In genomic region chr3:50259432-50260026, GRCh38 we compare ENCODE assay signal across 8 cellular contexts. TPM values are rescaled to one million over a fixed set of nuclear protein-coding genes. Genes with fewer than 3 reads are reported as not detected.
DNase-seq lines count a peak whose midpoint lies in the region; ATAC-seq, FAIRE-seq and TF ChIP-seq lines count a peak whose summit lies in the region.

No MANE protein-coding gene starts in this region.

- H3K79me2 ChIP-seq in GM12878 (ENCODE audit: control insufficient read depth, insufficient read depth, low read length), result no peaks in the 10 kb centered on the region

- no peak; the same call in 1 of the 2 replicates for TF ChIP-seq POLR2A in GM12878 (IDR thresholded peaks at IDR 0.05; ENCODE audit: low read depth, low read length)

- WGBS in GM12878 (ENCODE audit: insufficient coverage, insufficient replicate concordance, low lambda C conversion rate, missing lambda C conversion rate), result 57% methylated on average over 18 of the region's 18 CpGs

- H3K36me3 Mint-ChIP-seq in natural killer cell treated with Interleukin-12 subunit alpha and Interleukin-12 subunit beta and Interleukin-15 and Interleukin-18, amount 100 ng/mL, for 72 hours, result peaks cover 6% of the 10 kb centered on the region

- peak overlapping the region; percentile 52 for H3K4me2 ChIP-seq in GM12878 (ENCODE audit: control insufficient read depth, insufficient read depth)

- in situ Hi-C loops in GM12878 (cut with MboI), result no loop called here

- BruUV-seq in GM12878 (replicated peaks; lab: Mats Ljungman, UMichigan), result no TSS peak

- TF ChIP-seq CTCF in GM12878 (IDR thresholded peaks at IDR 0.05 in 2 of 3, conservative IDR thresholded peaks at IDR 0.05 in 1 of 3; ENCODE audit: control insufficient read depth in 2 of 3, extremely low read depth in 1 of 3, insufficient read depth in 1 of 3, low read depth in 3 of 3, low read length in 3 of 3) (no peak), GM10248 (IDR thresholded peaks at IDR 0.05; ENCODE audit: control extremely low read depth, extremely low read depth, low read depth, missing control alignments) (no peak)

- intact Hi-C loops in GM12878 (cut with micrococcal nuclease; ENCODE audit: unreplicated experiment), result no loop called here

- no peak for TF ChIP-seq RAD21 in GM12878 (IDR thresholded peaks at IDR 0.05; ENCODE audit: insufficient read depth, low read depth, low read length)

- H3K4me1 ChIP-seq in GM12878 (ENCODE audit: control insufficient read depth, insufficient read depth, low read length), result peaks cover 14% of the 10 kb centered on the region

- DNase-seq in GM19239 (ENCODE audit: insufficient read length, low spot score), result no peak
- DNase-seq in GM12878 (ENCODE audit: low read depth, low spot score), result no peak
- DNase-seq in natural killer cell treated with Interleukin-12 subunit alpha and Interleukin-12 subunit beta and Interleukin-15 and Interleukin-18, amount 100 ng/mL, for 72 hours (ENCODE audit: low spot score), result no peak
- no peak for DNase-seq in GM10248 (ENCODE audit: extremely low spot score)
- no peak for DNase-seq in stimulated activated CD8-positive, alpha-beta memory T cell treated with anti-CD3 and anti-CD28 coated beads, Interleukin-4, amount 100 ng/mL, for 48 hours
- DNase-seq in epidermal melanocyte (ENCODE audit: insufficient read length, low spot score), result no peak
- no peak for DNase-seq in COR-L47 (lab: John Stamatoyannopoulos, UW)

- peak; percentile 4 for FAIRE-seq in GM19239 (lab: Jason Lieb, UNC)
- no peak for FAIRE-seq in GM12878 (lab: Jason Lieb, UNC)

- TF ChIP-seq EP300 in GM12878 (IDR thresholded peaks at IDR 0.05; ENCODE audit: borderline replicate concordance in 1 of 2, control insufficient read depth in 1 of 2, low read depth in 2 of 2, low read length in 2 of 2), result no peak

- RAD21 ChIA-PET in GM12878 (lab: Charles Lee; ENCODE audit: unreplicated experiment), result interaction anchor here (0.7 to 2.2 kb wide), 8 partner anchors 12 to 65 kb away, joined by 3 to 18 read pairs (median 6); no protein-coding TSS in a partner anchor

- SMC1A ChIA-PET in GM12878 (lab: Charles Lee; ENCODE audit: uncharacterized antibody, unreplicated experiment), result interaction anchor here (1.1 to 2.9 kb wide), 3 partner anchors 13 to 15 kb away, joined by 3 to 10 read pairs (median 5); no protein-coding TSS in a partner anchor

- no peaks in the 10 kb centered on the region for H4K20me1 ChIP-seq in GM12878 (ENCODE audit: control insufficient read depth, insufficient read depth)

- CTCF ChIA-PET in GM12878 (lab: Yijun Ruan, JAX) (interaction anchor here (1.0 to 7.9 kb wide), 9 partner anchors 8 to 65 kb away, joined by 3 to 44 read pairs (median 7); partner anchors contain the start of genes GNAI2, HYAL3, NAA80 and SEMA3B), GM10248 (lab: Yijun Ruan, JAX) (interaction anchor here (0.7 to 9.4 kb wide), 24 partner anchors 8 to 140 kb away, joined by 3 to 152 read pairs (median 4); partner anchors contain the start of genes GNAI2, GNAT1 and SEMA3B)

- H3K9me3 Mint-ChIP-seq in natural killer cell treated with Interleukin-12 subunit alpha and Interleukin-12 subunit beta and Interleukin-15 and Interleukin-18, amount 100 ng/mL, for 72 hours, result no peaks in the 10 kb centered on the region

- no peak overlapping the region; the same call in 1 of the 2 replicates for H3K9ac ChIP-seq in GM12878 (ENCODE audit: control insufficient read depth, insufficient read depth, low read length)

- ATAC-seq in HG03039 (IDR thresholded peaks at IDR 0.05; ENCODE audit: unreplicated experiment), result peak; percentile 4
- peak; percentile 36 for ATAC-seq in GM12878
- peak; percentile 0 to 2 for ATAC-seq in natural killer cell treated with Interleukin-12 subunit alpha and Interleukin-12 subunit beta and Interleukin-15 and Interleukin-18, amount 100 ng/mL, for 72 hours

- H3K4me3 ChIP-seq in GM12878, result no peak overlapping the region; the same call in 1 of the 2 replicates

- H3K36me3 ChIP-seq in GM12878 (ENCODE audit: control insufficient read depth in 2 of 2, insufficient read depth in 2 of 2, low read length in 1 of 2), result peaks cover 15 to 28% of the 10 kb centered on the region in 2 experiments; a peak in 3 of 4 replicates

- POLR2A ChIA-PET in GM12878 (lab: Charles Lee), result interaction anchor here (0.6 to 1.9 kb wide), 7 partner anchors 11 to 505 kb away, joined by 3 to 7 read pairs (median 4); partner anchors contain the start of genes GNAI2 and LSMEM2
- POLR2A ChIA-PET in GM10248 (lab: Yijun Ruan, JAX), result interaction anchor here (1.5 kb wide), 1 partner anchor 8 kb away, joined by 3 read pairs; no protein-coding TSS in a partner anchor

- H2AFZ ChIP-seq in GM12878 (ENCODE audit: control insufficient read depth, low read depth, low read length), result no peak overlapping the region

- no peaks in the 10 kb centered on the region for H3K27me3 Mint-ChIP-seq in natural killer cell treated with Interleukin-12 subunit alpha and Interleukin-12 subunit beta and Interleukin-15 and Interleukin-18, amount 100 ng/mL, for 72 hours

- H3K27me3 ChIP-seq in GM12878 (replicated peaks in 1 of 2; ENCODE audit: control insufficient read depth in 2 of 2, insufficient read depth in 2 of 2, low read length in 1 of 2), result no peaks in the 10 kb centered on the region

- peaks cover 13% of the 10 kb centered on the region; the same call in 1 of the 3 replicates for H3K9me3 ChIP-seq in GM12878 (replicated peaks; ENCODE audit: control insufficient read depth, insufficient read depth, low read length)

- H3K4me1 Mint-ChIP-seq in natural killer cell treated with Interleukin-12 subunit alpha and Interleukin-12 subunit beta and Interleukin-15 and Interleukin-18, amount 100 ng/mL, for 72 hours (ENCODE audit: low read depth in 2 of 2), result peaks cover 4 to 12% of the 10 kb centered on the region in 2 donors

- H3K4me3 Mint-ChIP-seq in natural killer cell treated with Interleukin-12 subunit alpha and Interleukin-12 subunit beta and Interleukin-15 and Interleukin-18, amount 100 ng/mL, for 72 hours, result peak overlapping the region; percentile 58

- no peak overlapping the region for H3K27ac ChIP-seq in GM12878 (ENCODE audit: control insufficient read depth, insufficient read depth)

- H3K27ac Mint-ChIP-seq in natural killer cell treated with Interleukin-12 subunit alpha and Interleukin-12 subunit beta and Interleukin-15 and Interleukin-18, amount 100 ng/mL, for 72 hours, result peak overlapping the region; percentile 62 to 64

RNA-seq across cellular contexts. Expression of gene SEMA3B, which starts 9.4 kb away (rescaled TPM):
- 2.1 and 5.2 TPM in 2 replicates for total RNA-seq in GM12878 (2013; cell fraction: nucleolus; rRNA removed)
- total RNA-seq in GM12878 (2014; rRNA removed) (0.11 and 0.16 TPM in 2 replicates), GM12878 (2014; rRNA removed; fragmentation: Illumina TruSeq; extraction: Trizol) (0.05 and 0.09 TPM in 2 replicates), GM12878 (2021) (0.59 and 0.74 TPM in 2 replicates)
- polyA plus RNA-seq in GM12878 (2011; ENCODE audit: low read depth), result not detected
- polyA plus RNA-seq in GM12878 (2011; rRNA removed) (0.33 and 0.48 TPM in 2 replicates), GM12878 (2014; fragmentation: Illumina TruSeq; extraction: Trizol) (0.06 TPM in 1 of 2 replicates, not detected in the other), GM12878 (2014; fragmentation: Nextera tagmentation; extraction: Ambion mirVana) (not detected), GM12878 (2014; rRNA removed) (0.37 and 0.47 TPM in 2 replicates), GM12878 (2016; fragmentation: Nextera tagmentation; extraction: Ambion mirVana) (under 1 TPM; 0.09 to 0.16 TPM)
- 0.39 and 0.74 TPM in 2 replicates for polyA plus RNA-seq in GM12878 (2011; cell fraction: cytosol; rRNA removed)
- polyA plus RNA-seq in GM12878 (2011; cell fraction: nucleus; rRNA removed), result 6.9 and 9.0 TPM in 2 replicates
- 0.90 and 1.2 TPM in 2 replicates for polyA plus RNA-seq in GM12878 (2012)
- polyA minus RNA-seq in GM12878 (2011; rRNA and poly(A)+ RNA removed), result 0.29 and 0.41 TPM in 2 replicates
- 4.5 and 7.3 TPM in 2 replicates for polyA minus RNA-seq in GM12878 (2011; cell fraction: cytosol; rRNA and poly(A)+ RNA removed)
- 2.7 and 3.3 TPM in 2 replicates for polyA minus RNA-seq in GM12878 (2011; cell fraction: nucleus; rRNA and poly(A)+ RNA removed)
- total RNA-seq in natural killer cell treated with Interleukin-12 subunit alpha and Interleukin-12 subunit beta and Interleukin-15 and Interleukin-18, amount 100 ng/mL, for 72 hours, result 1 to 10 TPM in 1 of 2 donors, under 1 TPM in 1; 0.89 to 1.2 TPM

RNA-seq across cellular contexts. Expression of gene LSMEM2, which starts 19.4 kb away (rescaled TPM):
- total RNA-seq in GM12878 (2013; cell fraction: nucleolus; rRNA removed), result not detected in 2 replicates
- not detected in 2 replicates for total RNA-seq in GM12878 (2014; rRNA removed)
- not detected in 2 replicates for total RNA-seq in GM12878 (2014; rRNA removed; fragmentation: Illumina TruSeq; extraction: Trizol)
- total RNA-seq in GM12878 (2021), result not detected in 2 replicates
- polyA plus RNA-seq in GM12878 (2011; ENCODE audit: low read depth), result not detected
- not detected in 2 replicates for polyA plus RNA-seq in GM12878 (2011; rRNA removed)
- not detected in 2 replicates for polyA plus RNA-seq in GM12878 (2011; cell fraction: cytosol; rRNA removed)
- not detected in 2 replicates for polyA plus RNA-seq in GM12878 (2011; cell fraction: nucleus; rRNA removed)
- 0.12 TPM in 1 of 2 replicates, not detected in the other for polyA plus RNA-seq in GM12878 (2012)
- polyA plus RNA-seq in GM12878 (2014; fragmentation: Illumina TruSeq; extraction: Trizol), result not detected in 2 replicates
- not detected for polyA plus RNA-seq in GM12878 (2014; fragmentation: Nextera tagmentation; extraction: Ambion mirVana)
- polyA plus RNA-seq in GM12878 (2014; rRNA removed), result not detected in 2 replicates
- under 1 TPM in 1 of 2 experiments, not detected in 1; 0.17 TPM for polyA plus RNA-seq in GM12878 (2016; fragmentation: Nextera tagmentation; extraction: Ambion mirVana)
- polyA minus RNA-seq in GM12878 (2011; rRNA and poly(A)+ RNA removed), result not detected in 2 replicates
- not detected in 2 replicates for polyA minus RNA-seq in GM12878 (2011; cell fraction: cytosol; rRNA and poly(A)+ RNA removed)
- not detected in 2 replicates for polyA minus RNA-seq in GM12878 (2011; cell fraction: nucleus; rRNA and poly(A)+ RNA removed)
- not detected for total RNA-seq in natural killer cell treated with Interleukin-12 subunit alpha and Interleukin-12 subunit beta and Interleukin-15 and Interleukin-18, amount 100 ng/mL, for 72 hours

RNA-seq across cellular contexts. Expression of gene GNAI2, which starts 23.5 kb away (rescaled TPM):
- total RNA-seq in GM12878 (2013; cell fraction: nucleolus; rRNA removed), result 76.7 and 81.1 TPM in 2 replicates
- 222 and 225 TPM in 2 replicates for total RNA-seq in GM12878 (2014; rRNA removed)
- 108 and 120 TPM in 2 replicates for total RNA-seq in GM12878 (2014; rRNA removed; fragmentation: Illumina TruSeq; extraction: Trizol)
- total RNA-seq in GM12878 (2021), result 271 and 276 TPM in 2 replicates
- polyA plus RNA-seq in GM12878 (2011; ENCODE audit: low read depth), result 114 TPM
- polyA plus RNA-seq in GM12878 (2011; rRNA removed), result 160 and 346 TPM in 2 replicates
- 449 and 513 TPM in 2 replicates for polyA plus RNA-seq in GM12878 (2011; cell fraction: cytosol; rRNA removed)
- 325 and 326 TPM in 2 replicates for polyA plus RNA-seq in GM12878 (2011; cell fraction: nucleus; rRNA removed)
- polyA plus RNA-seq in GM12878 (2012), result 201 and 206 TPM in 2 replicates
- 163 and 192 TPM in 2 replicates for polyA plus RNA-seq in GM12878 (2014; fragmentation: Illumina TruSeq; extraction: Trizol)
- polyA plus RNA-seq in GM12878 (2014; fragmentation: Nextera tagmentation; extraction: Ambion mirVana), result 10 to 100 TPM in 1 of 2 experiments, 1 to 10 TPM in 1; 5.0 to 15.3 TPM
- polyA plus RNA-seq in GM12878 (2014; rRNA removed), result 257 and 287 TPM in 2 replicates
- polyA plus RNA-seq in GM12878 (2016; fragmentation: Nextera tagmentation; extraction: Ambion mirVana), result 100 to 1,000 TPM; 250 to 275 TPM
- 423 and 505 TPM in 2 replicates for polyA minus RNA-seq in GM12878 (2011; rRNA and poly(A)+ RNA removed)
- 100.0 and 111 TPM in 2 replicates for polyA minus RNA-seq in GM12878 (2011; cell fraction: cytosol; rRNA and poly(A)+ RNA removed)
- polyA minus RNA-seq in GM12878 (2011; cell fraction: nucleus; rRNA and poly(A)+ RNA removed), result 45.9 and 66.9 TPM in 2 replicates
- 100 to 1,000 TPM; 331 to 413 TPM for total RNA-seq in natural killer cell treated with Interleukin-12 subunit alpha and Interleukin-12 subunit beta and Interleukin-15 and Interleukin-18, amount 100 ng/mL, for 72 hours

RNA-seq across cellular contexts. Expression of gene IFRD2, which starts 32.7 kb away (rescaled TPM):
- 91.8 and 111 TPM in 2 replicates for total RNA-seq in GM12878 (2013; cell fraction: nucleolus; rRNA removed)
- total RNA-seq in GM12878 (2014; rRNA removed) (81.7 and 100 TPM in 2 replicates), GM12878 (2014; rRNA removed; fragmentation: Illumina TruSeq; extraction: Trizol) (47.5 and 52.0 TPM in 2 replicates), GM12878 (2021) (96.6 and 103 TPM in 2 replicates)
- 21.2 TPM for polyA plus RNA-seq in GM12878 (2011; ENCODE audit: low read depth)
- polyA plus RNA-seq in GM12878 (2011; rRNA removed) (12.4 and 19.1 TPM in 2 replicates), GM12878 (2014; fragmentation: Illumina TruSeq; extraction: Trizol) (19.1 and 44.1 TPM in 2 replicates), GM12878 (2014; fragmentation: Nextera tagmentation; extraction: Ambion mirVana) (10 to 100 TPM; 33.7 to 82.8 TPM), GM12878 (2014; rRNA removed) (77.8 and 87.5 TPM in 2 replicates), GM12878 (2016; fragmentation: Nextera tagmentation; extraction: Ambion mirVana) (100 to 1,000 TPM; 144 to 153 TPM)
- 43.7 and 61.2 TPM in 2 replicates for polyA plus RNA-seq in GM12878 (2011; cell fraction: cytosol; rRNA removed)
- 223 and 239 TPM in 2 replicates for polyA plus RNA-seq in GM12878 (2011; cell fraction: nucleus; rRNA removed)
- 40.6 and 41.3 TPM in 2 replicates for polyA plus RNA-seq in GM12878 (2012)
- polyA minus RNA-seq in GM12878 (2011; rRNA and poly(A)+ RNA removed), result 21.5 and 46.9 TPM in 2 replicates
- 12.7 and 13.8 TPM in 2 replicates for polyA minus RNA-seq in GM12878 (2011; cell fraction: cytosol; rRNA and poly(A)+ RNA removed)
- 51.4 and 96.7 TPM in 2 replicates for polyA minus RNA-seq in GM12878 (2011; cell fraction: nucleus; rRNA and poly(A)+ RNA removed)
- total RNA-seq in natural killer cell treated with Interleukin-12 subunit alpha and Interleukin-12 subunit beta and Interleukin-15 and Interleukin-18, amount 100 ng/mL, for 72 hours, result 100 to 1,000 TPM in 1 of 2 donors, 10 to 100 TPM in 1; 84.2 to 225 TPM

RNA-seq across cellular contexts. Expression of gene HYAL3, which starts 39.7 kb away (rescaled TPM):
- 4.9 and 6.0 TPM in 2 replicates for total RNA-seq in GM12878 (2013; cell fraction: nucleolus; rRNA removed)
- total RNA-seq in GM12878 (2014; rRNA removed) (3.6 and 4.0 TPM in 2 replicates), GM12878 (2014; rRNA removed; fragmentation: Illumina TruSeq; extraction: Trizol) (2.0 and 2.4 TPM in 2 replicates), GM12878 (2021) (2.8 and 3.9 TPM in 2 replicates)
- polyA plus RNA-seq in GM12878 (2011; ENCODE audit: low read depth), result 0.59 TPM
- polyA plus RNA-seq in GM12878 (2011; rRNA removed) (0.94 and 1.4 TPM in 2 replicates), GM12878 (2014; fragmentation: Illumina TruSeq; extraction: Trizol) (0.49 and 1.8 TPM in 2 replicates), GM12878 (2014; fragmentation: Nextera tagmentation; extraction: Ambion mirVana) (under 1 TPM; 0.37 TPM), GM12878 (2014; rRNA removed) (3.7 and 4.0 TPM in 2 replicates), GM12878 (2016; fragmentation: Nextera tagmentation; extraction: Ambion mirVana) (1 to 10 TPM; 4.1 to 4.2 TPM)
- polyA plus RNA-seq in GM12878 (2011; cell fraction: cytosol; rRNA removed), result 3.3 and 4.1 TPM in 2 replicates
- 6.3 and 6.4 TPM in 2 replicates for polyA plus RNA-seq in GM12878 (2011; cell fraction: nucleus; rRNA removed)
- polyA plus RNA-seq in GM12878 (2012), result 1.0 and 1.6 TPM in 2 replicates
- polyA minus RNA-seq in GM12878 (2011; rRNA and poly(A)+ RNA removed), result 1.0 and 4.2 TPM in 2 replicates
- polyA minus RNA-seq in GM12878 (2011; cell fraction: cytosol; rRNA and poly(A)+ RNA removed), result 1.5 and 1.6 TPM in 2 replicates
- polyA minus RNA-seq in GM12878 (2011; cell fraction: nucleus; rRNA and poly(A)+ RNA removed), result 4.2 and 5.4 TPM in 2 replicates
- 1 to 10 TPM; 5.5 to 5.6 TPM for total RNA-seq in natural killer cell treated with Interleukin-12 subunit alpha and Interleukin-12 subunit beta and Interleukin-15 and Interleukin-18, amount 100 ng/mL, for 72 hours
